Comparison of ENCODE assay signal across 10 cellular contexts in the genomic region with DNA sequence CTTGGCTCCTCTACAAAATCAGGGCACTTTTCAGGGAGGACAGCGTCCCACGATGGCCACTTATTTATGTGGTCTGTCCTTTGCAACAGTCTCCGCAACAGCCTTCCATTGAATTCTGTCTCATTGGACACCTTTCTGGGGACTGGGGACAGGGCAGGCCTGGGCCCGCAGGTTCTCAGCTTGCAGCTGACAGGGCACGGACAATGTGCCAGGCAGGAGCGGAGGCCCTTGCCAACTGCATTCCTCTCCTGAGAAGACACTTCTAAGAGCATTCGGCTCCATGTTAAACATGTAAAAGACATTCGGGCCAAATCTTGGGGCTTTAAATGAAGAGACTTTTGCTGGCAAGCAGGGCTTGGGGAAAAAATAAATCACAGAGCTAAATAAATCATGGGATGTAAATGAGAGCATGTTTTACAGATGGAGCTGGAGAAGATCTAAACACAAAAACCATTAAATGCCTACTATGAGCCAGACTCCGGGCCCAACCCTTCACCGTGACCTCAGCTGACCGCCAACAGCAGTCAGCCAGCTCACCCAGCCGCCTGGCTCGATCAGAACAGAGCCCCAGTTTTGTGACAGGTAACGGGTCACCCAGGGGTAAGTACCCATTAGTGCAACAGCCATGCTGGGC. TPM values are rescaled to one million over a fixed set of nuclear protein-coding genes. Genes with fewer than 3 reads are reported as not detected.
A peak's percentile ranks its signal among the peaks of the same experiment; 100 is the strongest.
DNase-seq lines count a peak whose midpoint lies in the region; ATAC-seq and TF ChIP-seq lines count a peak whose summit lies in the region.
"Had no signal": no experiment of that assay in that cellular context is flagged by ENCODE, and none has a peak within 500 bp of the region (broad histone marks: within the 10 kb centered on the region; RNA-seq: fewer than 3 reads in every experiment).

No MANE protein-coding gene starts in this region.

- no peak for DNase-seq in RWPE2 (ENCODE audit: low spot score)
- no peak for DNase-seq in endothelial cell (ENCODE audit: low spot score)
- no peak for DNase-seq in OCI-M1 (lab: John Stamatoyannopoulos, UW)
- DNase-seq in right lobe of liver, result no peak
- no peak for DNase-seq in head of caudate nucleus
- DNase-seq: cortex of kidney, NCI-H1694 treated with DMSO at 0.1 percent for 48 hours had no signal

- peaks cover 70 to 98% (median 87%) of the 10 kb centered on the region in 11 experiments for H3K36me3 ChIP-seq in BLaER1 treated with 17β-estradiol and CSF1 and Interleukin-3, amounts not matched to agents 10 nM and 100 nM
- H3K36me3 ChIP-seq in RWPE2 (ENCODE audit: low read depth) (peaks cover 79% of the 10 kb centered on the region), neutrophil (peaks cover 98% of the 10 kb centered on the region), right lobe of liver (peaks cover 0 to 37% (median 8%) of the 10 kb centered on the region in 4 donors)

- TF ChIP-seq CTCF in RWPE2 (IDR thresholded peaks at IDR 0.05; ENCODE audit: poor library complexity, severe bottlenecking), result no peak
- TF ChIP-seq CTCF in endothelial cell (IDR thresholded peaks at IDR 0.05; ENCODE audit: unreplicated experiment), result no peak
- no peak for TF ChIP-seq CTCF in neutrophil (IDR thresholded peaks at IDR 0.05)
- TF ChIP-seq CTCF in right lobe of liver (IDR thresholded peaks at IDR 0.05), result no peak

- WGBS in right lobe of liver (ENCODE audit: insufficient coverage, low coverage, low lambda C conversion rate, missing lambda C conversion rate), result 87% methylated on average over 10 of the region's 14 CpGs

- peaks cover 95 to 100% (median 98%) of the 10 kb centered on the region in 10 experiments for H3K4me1 ChIP-seq in BLaER1 treated with 17β-estradiol and CSF1 and Interleukin-3, amounts not matched to agents 10 nM and 100 nM
- H3K4me1 ChIP-seq in RWPE2 (ENCODE audit: insufficient read depth, poor library complexity, severe bottlenecking) (peaks cover 53% of the 10 kb centered on the region), neutrophil (ENCODE audit: control insufficient read depth in 1 of 2, insufficient read depth in 1 of 2, low read depth in 1 of 2, low read length in 1 of 2) (peaks cover 11 to 20% of the 10 kb centered on the region in 2 experiments), right lobe of liver (peaks cover 0 to 10% (median 2%) of the 10 kb centered on the region in 4 donors)

- no peaks in the 10 kb centered on the region for H3K27me3 ChIP-seq in BLaER1 treated with 17β-estradiol and CSF1 and Interleukin-3, amounts not matched to agents 10 nM and 100 nM
- H3K27me3 ChIP-seq in RWPE2 (ENCODE audit: insufficient read depth, poor library complexity, severe bottlenecking) (no peaks in the 10 kb centered on the region), neutrophil (no peaks in the 10 kb centered on the region), right lobe of liver (no peaks in the 10 kb centered on the region)

- H3K9me3 ChIP-seq in BLaER1 treated with 17β-estradiol and CSF1 and Interleukin-3, amounts not matched to agents 10 nM and 100 nM (replicated peaks in 1 of 11), result no peaks in the 10 kb centered on the region
- H3K9me3 ChIP-seq in RWPE2 (ENCODE audit: severe bottlenecking) (no peaks in the 10 kb centered on the region), neutrophil (no peaks in the 10 kb centered on the region), right lobe of liver (no peaks in the 10 kb centered on the region)

- no peak for TF ChIP-seq POLR2A in right lobe of liver (IDR thresholded peaks at IDR 0.05)

- H3K36me3 Mint-ChIP-seq in endothelial cell (ENCODE audit: low read depth, unreplicated experiment), result peaks cover 70% of the 10 kb centered on the region

- H3K4me2 ChIP-seq in BLaER1 treated with 17β-estradiol and CSF1 and Interleukin-3, amounts not matched to agents 10 nM and 100 nM, result peak overlapping the region; percentile 75 to 97 (median 87)

- H3K4me1 Mint-ChIP-seq in endothelial cell (ENCODE audit: unreplicated experiment), result peaks cover 29% of the 10 kb centered on the region

- no peak for ATAC-seq in RWPE2 (ENCODE audit: low read depth)
- no peak for ATAC-seq in GM21825 (IDR thresholded peaks at IDR 0.05; ENCODE audit: unreplicated experiment)
- ATAC-seq in right lobe of liver, result no peak

- intact Hi-C loops in right lobe of liver (cut with DNase I), result no loop called here
- intact Hi-C loops in head of caudate nucleus (cut with DNase I), result no loop called here

- H3K27ac ChIP-seq in BLaER1 treated with 17β-estradiol and CSF1 and Interleukin-3, amounts not matched to agents 10 nM and 100 nM, result peak overlapping the region in 10 of 11 experiments; percentile 13 to 71 (median 56); a peak in 19 of 22 replicates
- H3K27ac ChIP-seq in RWPE2 (ENCODE audit: poor library complexity, severe bottlenecking) (peak overlapping the region; percentile 88), neutrophil (peak overlapping the region; percentile 54), right lobe of liver (no peak overlapping the region)

- peak overlapping the region; percentile 59 for H3K27ac Mint-ChIP-seq in endothelial cell (ENCODE audit: unreplicated experiment)

- H3K4me3 Mint-ChIP-seq in endothelial cell (ENCODE audit: unreplicated experiment), result peak overlapping the region; percentile 82

- H4K20me1 ChIP-seq in BLaER1 treated with 17β-estradiol and CSF1 and Interleukin-3, amounts not matched to agents 10 nM and 100 nM, result peaks cover 83 to 100% (median 98%) of the 10 kb centered on the region in 11 experiments

- peak overlapping the region; percentile 32 to 65 (median 60); a peak in 19 of 22 replicates for H3K9ac ChIP-seq in BLaER1 treated with 17β-estradiol and CSF1 and Interleukin-3, amounts not matched to agents 10 nM and 100 nM

- H3K27me3 Mint-ChIP-seq in endothelial cell (ENCODE audit: unreplicated experiment), result peaks cover 21% of the 10 kb centered on the region

- H3K4me3 ChIP-seq in BLaER1 treated with 17β-estradiol and CSF1 and Interleukin-3, amounts not matched to agents 10 nM and 100 nM, result peak overlapping the region in 3 of 10 experiments; percentile 1 to 31 (median 4); a peak in 3 of 20 replicates
- H3K4me3 ChIP-seq in RWPE2 (ENCODE audit: severe bottlenecking), result no peak overlapping the region
- no peak overlapping the region for H3K4me3 ChIP-seq in neutrophil (ENCODE audit: low read depth in 1 of 2, low read length in 1 of 2)
- no peak overlapping the region for H3K4me3 ChIP-seq in right lobe of liver

- no peaks in the 10 kb centered on the region for H3K9me3 Mint-ChIP-seq in endothelial cell (ENCODE audit: unreplicated experiment)

RNA-seq across cellular contexts. Expression of a gene that starts 14.9 kb away (rescaled TPM):
- total RNA-seq in endothelial cell (ENCODE audit: unreplicated experiment) (501 TPM), right lobe of liver (100 to 1,000 TPM in 1 of 6 experiments, 10 to 100 TPM in 5; 65.1 to 149 (median 76.4) TPM)

Comparison
In these comparisons a context has a peak if more than half of its experiments do, and no peak if none do; other contexts are left out.
1. H3K27ac ChIP-seq: peak in BLaER1 treated with 17β-estradiol and CSF1 and Interleukin-3, amounts not matched to agents 10 nM and 100 nM (10 of 11), RWPE2 (single experiment) and neutrophil (single experiment); none in right lobe of liver (0 of 3).